In the genomic region with DNA sequence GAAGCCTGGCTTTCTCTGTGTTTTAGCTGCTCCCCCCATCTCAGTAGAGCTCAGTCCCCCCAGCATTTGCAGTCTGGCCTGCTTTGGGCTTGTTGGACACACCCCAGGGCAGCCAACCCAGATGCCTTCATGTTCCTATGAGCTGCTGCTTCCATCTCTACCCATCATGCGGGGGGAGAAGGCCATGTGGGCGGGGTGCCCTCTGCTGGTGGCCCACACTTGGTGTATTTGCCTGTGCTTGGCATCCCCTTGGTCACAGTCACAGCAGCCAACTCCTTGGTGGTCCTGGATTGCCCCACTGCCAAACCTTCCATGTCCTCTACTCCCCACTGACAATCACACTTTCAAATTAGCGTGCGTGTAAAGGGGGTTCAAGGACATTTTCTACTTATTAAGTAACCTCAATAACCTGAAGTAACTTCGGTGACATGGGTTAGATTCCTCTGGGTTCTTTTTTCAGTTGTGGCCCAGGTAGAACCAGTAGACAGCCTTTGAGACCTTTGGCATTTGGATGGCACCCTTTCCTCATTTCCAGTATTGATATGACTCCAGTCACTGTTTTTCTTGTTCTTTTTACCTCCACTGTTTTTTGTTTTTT, we compare ENCODE assay signal across 1 cellular context.
A peak's percentile ranks its signal among the peaks of the same experiment; 100 is the strongest.
TF ChIP-seq lines count a peak whose summit lies in the region.

No MANE protein-coding gene starts in this region.

TF ChIP-seq in K562, 482 proteins besides CTCF, POLR2A, EP300 and RAD21 (continued from another document and continues in another):
- TF ChIP-seq RBM39 (optimal IDR thresholded peaks at IDR 0.05; ENCODE audit: low read depth, low read length): no peak
- TF ChIP-seq, protein P1, sequence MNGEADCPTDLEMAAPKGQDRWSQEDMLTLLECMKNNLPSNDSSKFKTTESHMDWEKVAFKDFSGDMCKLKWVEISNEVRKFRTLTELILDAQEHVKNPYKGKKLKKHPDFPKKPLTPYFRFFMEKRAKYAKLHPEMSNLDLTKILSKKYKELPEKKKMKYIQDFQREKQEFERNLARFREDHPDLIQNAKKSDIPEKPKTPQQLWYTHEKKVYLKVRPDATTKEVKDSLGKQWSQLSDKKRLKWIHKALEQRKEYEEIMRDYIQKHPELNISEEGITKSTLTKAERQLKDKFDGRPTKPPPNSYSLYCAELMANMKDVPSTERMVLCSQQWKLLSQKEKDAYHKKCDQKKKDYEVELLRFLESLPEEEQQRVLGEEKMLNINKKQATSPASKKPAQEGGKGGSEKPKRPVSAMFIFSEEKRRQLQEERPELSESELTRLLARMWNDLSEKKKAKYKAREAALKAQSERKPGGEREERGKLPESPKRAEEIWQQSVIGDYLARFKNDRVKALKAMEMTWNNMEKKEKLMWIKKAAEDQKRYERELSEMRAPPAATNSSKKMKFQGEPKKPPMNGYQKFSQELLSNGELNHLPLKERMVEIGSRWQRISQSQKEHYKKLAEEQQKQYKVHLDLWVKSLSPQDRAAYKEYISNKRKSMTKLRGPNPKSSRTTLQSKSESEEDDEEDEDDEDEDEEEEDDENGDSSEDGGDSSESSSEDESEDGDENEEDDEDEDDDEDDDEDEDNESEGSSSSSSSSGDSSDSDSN (IDR thresholded peaks at IDR 0.05; ENCODE audit: borderline replicate concordance in 1 of 2, low read depth in 2 of 2, low read length in 2 of 2): 0 out of 4 replicates have a peak, but pooled peaks of 1 of the 2 experiments have one; percentile 34
- TF ChIP-seq, protein P2, sequence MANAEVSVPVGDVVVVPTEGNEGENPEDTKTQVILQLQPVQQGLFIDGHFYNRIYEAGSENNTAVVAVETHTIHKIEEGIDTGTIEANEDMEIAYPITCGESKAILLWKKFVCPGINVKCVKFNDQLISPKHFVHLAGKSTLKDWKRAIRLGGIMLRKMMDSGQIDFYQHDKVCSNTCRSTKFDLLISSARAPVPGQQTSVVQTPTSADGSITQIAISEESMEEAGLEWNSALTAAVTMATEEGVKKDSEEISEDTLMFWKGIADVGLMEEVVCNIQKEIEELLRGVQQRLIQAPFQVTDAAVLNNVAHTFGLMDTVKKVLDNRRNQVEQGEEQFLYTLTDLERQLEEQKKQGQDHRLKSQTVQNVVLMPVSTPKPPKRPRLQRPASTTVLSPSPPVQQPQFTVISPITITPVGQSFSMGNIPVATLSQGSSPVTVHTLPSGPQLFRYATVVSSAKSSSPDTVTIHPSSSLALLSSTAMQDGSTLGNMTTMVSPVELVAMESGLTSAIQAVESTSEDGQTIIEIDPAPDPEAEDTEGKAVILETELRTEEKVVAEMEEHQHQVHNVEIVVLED (CRISPR knock-in tag; IDR thresholded peaks at IDR 0.05): no peak
- no peak for TF ChIP-seq CEBPZ (IDR thresholded peaks at IDR 0.05; ENCODE audit: borderline replicate concordance, low read depth, low read length)
- TF ChIP-seq MCM2 (IDR thresholded peaks at IDR 0.05; ENCODE audit: low read depth): no peak
- TF ChIP-seq ZBTB26 (CRISPR knock-in tag; IDR thresholded peaks at IDR 0.05): no peak
- TF ChIP-seq, protein P3, sequence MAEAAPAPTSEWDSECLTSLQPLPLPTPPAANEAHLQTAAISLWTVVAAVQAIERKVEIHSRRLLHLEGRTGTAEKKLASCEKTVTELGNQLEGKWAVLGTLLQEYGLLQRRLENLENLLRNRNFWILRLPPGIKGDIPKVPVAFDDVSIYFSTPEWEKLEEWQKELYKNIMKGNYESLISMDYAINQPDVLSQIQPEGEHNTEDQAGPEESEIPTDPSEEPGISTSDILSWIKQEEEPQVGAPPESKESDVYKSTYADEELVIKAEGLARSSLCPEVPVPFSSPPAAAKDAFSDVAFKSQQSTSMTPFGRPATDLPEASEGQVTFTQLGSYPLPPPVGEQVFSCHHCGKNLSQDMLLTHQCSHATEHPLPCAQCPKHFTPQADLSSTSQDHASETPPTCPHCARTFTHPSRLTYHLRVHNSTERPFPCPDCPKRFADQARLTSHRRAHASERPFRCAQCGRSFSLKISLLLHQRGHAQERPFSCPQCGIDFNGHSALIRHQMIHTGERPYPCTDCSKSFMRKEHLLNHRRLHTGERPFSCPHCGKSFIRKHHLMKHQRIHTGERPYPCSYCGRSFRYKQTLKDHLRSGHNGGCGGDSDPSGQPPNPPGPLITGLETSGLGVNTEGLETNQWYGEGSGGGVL (CRISPR knock-in tag; IDR thresholded peaks at IDR 0.05): no peak
- TF ChIP-seq ILK (tag; IDR thresholded peaks at IDR 0.05; ENCODE audit: borderline replicate concordance, low read depth): no peak
- peak; percentile 73; the same call in 1 of the 2 replicates for TF ChIP-seq XRCC5 (IDR thresholded peaks at IDR 0.05; ENCODE audit: low read depth, low read length)
- TF ChIP-seq CTBP1 (IDR thresholded peaks at IDR 0.05; ENCODE audit: borderline replicate concordance): peak; percentile 63
- peak; percentile 62; the same call in 1 of the 2 replicates for TF ChIP-seq STAG1 (CRISPR knock-in tag; IDR thresholded peaks at IDR 0.05; ENCODE audit: borderline replicate concordance)
- TF ChIP-seq KLF16 (IDR thresholded peaks at IDR 0.05): 0 out of 2 replicates have a peak, but pooled peaks have one; percentile 38
- TF ChIP-seq RFX5 (IDR thresholded peaks at IDR 0.05; ENCODE audit: low read depth, low read length): no peak
- TF ChIP-seq MTA1 (IDR thresholded peaks at IDR 0.05; ENCODE audit: borderline replicate concordance): no peak
- no peak for TF ChIP-seq ZSCAN29 (IDR thresholded peaks at IDR 0.05)
- TF ChIP-seq HNRNPUL1 (IDR thresholded peaks at IDR 0.05; ENCODE audit: low read length): no peak
- TF ChIP-seq CTCFL (IDR thresholded peaks at IDR 0.05; ENCODE audit: borderline replicate concordance, insufficient read depth, low read depth, low read length, poor library complexity, severe bottlenecking): peak; percentile 31
- TF ChIP-seq KLF6 (CRISPR knock-in tag; IDR thresholded peaks at IDR 0.05; ENCODE audit: borderline replicate concordance): no peak
- TF ChIP-seq NCOA1 (IDR thresholded peaks at IDR 0.05; ENCODE audit: low read depth): no peak
- TF ChIP-seq ARID3A (IDR thresholded peaks at IDR 0.05; ENCODE audit: borderline replicate concordance, low read depth, low read length): no peak
- TF ChIP-seq THAP12 (CRISPR knock-in tag; IDR thresholded peaks at IDR 0.05): no peak
- TF ChIP-seq ZNF717 (CRISPR knock-in tag; IDR thresholded peaks at IDR 0.05): no peak
- no peak for TF ChIP-seq ASH1L (IDR thresholded peaks at IDR 0.05; ENCODE audit: borderline replicate concordance, low read depth, partially characterized antibody)
- TF ChIP-seq CCAR2 (IDR thresholded peaks at IDR 0.05; ENCODE audit: low read depth, low read length): no peak
- TF ChIP-seq NR3C1 (CRISPR knock-in tag; IDR thresholded peaks at IDR 0.05): no peak
- no peak for TF ChIP-seq SLC30A9 (CRISPR knock-in tag; IDR thresholded peaks at IDR 0.05)
- TF ChIP-seq TCF7 (IDR thresholded peaks at IDR 0.05; ENCODE audit: borderline replicate concordance): no peak
- no peak for TF ChIP-seq ZNF133 (CRISPR knock-in tag; IDR thresholded peaks at IDR 0.05)
- TF ChIP-seq CREM (IDR thresholded peaks at IDR 0.05; ENCODE audit: low read depth): peak; percentile 27; the same call in 1 of the 2 replicates
- TF ChIP-seq HBP1 (CRISPR knock-in tag; IDR thresholded peaks at IDR 0.05): no peak
- TF ChIP-seq CEBPB (tag; IDR thresholded peaks at IDR 0.05): no peak
- no peak for TF ChIP-seq KLF1 (tag; IDR thresholded peaks at IDR 0.05)
- peak in 1 of 3 experiments; percentile 24 for TF ChIP-seq YY1 (IDR thresholded peaks at IDR 0.05; ENCODE audit: borderline replicate concordance in 1 of 3, control insufficient read depth in 1 of 3, extremely low read depth in 1 of 3, insufficient read depth in 3 of 3, insufficient read length in 1 of 3, insufficient replicate concordance in 2 of 3, low read depth in 1 of 3, low read length in 2 of 3)
- TF ChIP-seq LARP7 (IDR thresholded peaks at IDR 0.05): no peak
- TF ChIP-seq SMARCE1 (IDR thresholded peaks at IDR 0.05): no peak
